9 cellular contexts compared by ENCODE assay signal in the genomic region with DNA sequence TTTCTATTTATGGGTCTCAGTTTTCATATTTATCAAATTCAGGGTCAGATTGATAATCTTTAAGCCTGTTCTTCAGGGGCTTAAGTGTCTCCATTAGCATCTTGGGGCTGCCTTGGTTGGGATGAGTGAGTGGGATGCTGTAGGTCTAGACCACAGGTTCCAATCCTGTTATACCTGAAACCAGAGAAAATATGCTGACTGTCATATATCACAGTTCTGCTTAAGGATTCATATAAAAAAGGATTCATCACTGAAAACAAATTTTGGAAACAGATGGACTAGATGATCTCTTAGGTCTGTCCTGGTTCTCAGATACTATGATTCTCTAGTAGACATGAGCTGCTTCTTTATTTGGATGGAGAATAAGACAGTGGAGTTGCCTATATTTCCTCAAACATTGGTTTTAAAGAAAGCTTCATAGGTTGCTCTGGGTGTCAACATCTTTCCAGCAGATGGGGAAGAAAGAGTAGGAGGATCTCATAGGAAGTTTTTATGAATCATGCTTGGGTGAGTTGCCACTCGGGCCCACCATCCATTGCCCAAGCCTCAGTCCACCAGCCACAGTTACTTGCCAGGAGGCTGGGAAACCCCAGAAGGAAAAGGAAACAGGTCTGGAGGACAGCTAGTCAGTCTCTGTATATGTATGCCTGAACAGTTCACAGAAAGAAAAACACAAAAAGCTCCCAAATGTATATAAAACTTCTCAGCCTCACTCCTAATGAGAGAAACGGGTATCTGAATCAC. TPM values are rescaled to one million over a fixed set of nuclear protein-coding genes. Genes with fewer than 3 reads are reported as not detected.
A peak's percentile ranks its signal among the peaks of the same experiment; 100 is the strongest.
DNase-seq lines count a peak whose midpoint lies in the region; TF ChIP-seq lines count a peak whose summit lies in the region.
"Had no signal": no experiment of that assay in that cellular context is flagged by ENCODE, and none has a peak within 500 bp of the region (broad histone marks: within the 10 kb centered on the region; RNA-seq: fewer than 3 reads in every experiment).

No MANE protein-coding gene starts in this region.

- no peak for TF ChIP-seq EP300 in tibial nerve (IDR thresholded peaks at IDR 0.05)

- H3K27me3 Mint-ChIP-seq in activated CD4-positive, alpha-beta T cell treated with anti-CD3 and anti-CD28 coated beads, Interleukin-2, amount 10 ng/mL, durations not matched to agents 7 days and 5 days: no peaks in the 10 kb centered on the region
- H3K27me3 Mint-ChIP-seq in H9 (ENCODE audit: low read depth): no peaks in the 10 kb centered on the region
- H3K27me3 Mint-ChIP-seq: activated naive CD8-positive, alpha-beta T cell had no signal

- no peak overlapping the region for H3K4me3 Mint-ChIP-seq in activated CD4-positive, alpha-beta T cell treated with anti-CD3 and anti-CD28 coated beads, Interleukin-2, amount 10 ng/mL, durations not matched to agents 7 days and 5 days
- no peak overlapping the region for H3K4me3 Mint-ChIP-seq in H9

- H4K20me1 ChIP-seq in H9 (ENCODE audit: control insufficient read depth, insufficient read depth, insufficient read length): no peaks in the 10 kb centered on the region

- no peak overlapping the region for H3K9ac ChIP-seq in H9 (ENCODE audit: extremely low read depth, insufficient read length, low read length)

- H3K27ac ChIP-seq in SJSA1: peak overlapping the region; percentile 94
- peak overlapping the region in 6 of 8 donors; percentile 66 to 80 (median 72) for H3K27ac ChIP-seq in spleen
- no peak overlapping the region for H3K27ac ChIP-seq in H9 (ENCODE audit: insufficient read length, low read depth, low read length)
- H3K27ac ChIP-seq in tibial nerve: no peak overlapping the region

- H2BK120ac ChIP-seq in H9 (ENCODE audit: low read depth, low read length, poor library complexity, severe bottlenecking): no peak overlapping the region

- no peak overlapping the region for H2BK5ac ChIP-seq in H9 (ENCODE audit: insufficient read length, low read length)

- H3K4me1 ChIP-seq in SJSA1 (replicated peaks) (peaks cover 26% of the 10 kb centered on the region), spleen (peaks cover 11 to 27% (median 19%) of the 10 kb centered on the region in 6 donors), H9 (ENCODE audit: insufficient read depth, low read length) (peaks cover 28% of the 10 kb centered on the region), tibial nerve (no peaks in the 10 kb centered on the region)

- no peak overlapping the region for H2AFZ ChIP-seq in H9 (ENCODE audit: low read length)

- no peaks in the 10 kb centered on the region for H3K79me2 ChIP-seq in H9 (ENCODE audit: insufficient read depth, low read length)

- H3K4me2 ChIP-seq in H9 (ENCODE audit: insufficient read depth, insufficient read length, low read length): no peak overlapping the region

- H3K27ac Mint-ChIP-seq in activated CD4-positive, alpha-beta T cell treated with anti-CD3 and anti-CD28 coated beads, Interleukin-2, amount 10 ng/mL, durations not matched to agents 7 days and 5 days: peak overlapping the region; percentile 79
- no peak overlapping the region; a peak in 1 of 7 replicates for H3K27ac Mint-ChIP-seq in H9

- H3K27me3 ChIP-seq in SJSA1 (replicated peaks): no peaks in the 10 kb centered on the region
- no peaks in the 10 kb centered on the region for H3K27me3 ChIP-seq in spleen (replicated peaks in 1 of 7)
- no peaks in the 10 kb centered on the region for H3K27me3 ChIP-seq in H9 (ENCODE audit: insufficient read depth, low read length)
- H3K27me3 ChIP-seq in tibial nerve: no peaks in the 10 kb centered on the region

- H3K4me3 ChIP-seq in SJSA1 (no peak overlapping the region), epithelial cell of esophagus (ENCODE audit: low read length) (no peak overlapping the region), spleen (no peak overlapping the region), tibial nerve (no peak overlapping the region)

- no peak overlapping the region for H3K14ac ChIP-seq in H9 (ENCODE audit: insufficient read depth, low read length)

- H4K8ac ChIP-seq in H9 (replicated peaks; ENCODE audit: insufficient read length, low read depth, low read length): no peak overlapping the region

- H3K9me3 ChIP-seq in SJSA1 (replicated peaks): no peaks in the 10 kb centered on the region
- H3K9me3 ChIP-seq in spleen: no peaks in the 10 kb centered on the region
- H3K9me3 ChIP-seq in H9 (ENCODE audit: control insufficient read depth, low read depth, low read length): no peaks in the 10 kb centered on the region
- no peaks in the 10 kb centered on the region for H3K9me3 ChIP-seq in tibial nerve

- H3K23me2 ChIP-seq in H9 (ENCODE audit: insufficient read length, low read depth, low read length, poor library complexity, severe bottlenecking): no peaks in the 10 kb centered on the region

- no peak overlapping the region for H2BK12ac ChIP-seq in H9 (ENCODE audit: insufficient read length, low read depth, low read length)

- peaks cover 5% of the 10 kb centered on the region for H3K9me3 Mint-ChIP-seq in activated CD4-positive, alpha-beta T cell treated with anti-CD3 and anti-CD28 coated beads, Interleukin-2, amount 10 ng/mL, durations not matched to agents 7 days and 5 days
- H3K9me3 Mint-ChIP-seq in H9: peaks cover 7 to 13% of the 10 kb centered on the region in 2 experiments; a peak in 4 of 5 replicates

- H3T11ph ChIP-seq in H9 (ENCODE audit: low read length): no peak overlapping the region

- DNase-seq in activated CD4-positive, alpha-beta T cell treated with anti-CD3 and anti-CD28 coated beads, Interleukin-2, amount 10 ng/mL, durations not matched to agents 7 days and 5 days: no peak
- DNase-seq in activated CD4-positive, alpha-beta T cell treated with anti-CD3 and anti-CD28 coated beads, Interleukin-2, amount 50 U/mL, for 4 hours: no peak
- no peak for DNase-seq in SJSA1 (ENCODE audit: low read depth in 1 of 2, low spot score in 2 of 2)
- DNase-seq in epithelial cell of esophagus (ENCODE audit: low read depth): peak; percentile 68
- no peak for DNase-seq in spleen
- DNase-seq in H9: no peak
- DNase-seq in tibial nerve (ENCODE audit: low spot score in 2 of 2): no peak
- no peak for DNase-seq in stimulated activated naive CD4-positive, alpha-beta T cell treated with Interleukin-2 at 50 U/mL for 16 hours (lab: John Stamatoyannopoulos, UW)

- 39 to 48% (median 42%) methylated on average over 2 of the region's 2 CpGs for WGBS in spleen, 5 donors
- no CpG with 5 or more reads among the region's 2 CpGs for WGBS in H9 (ENCODE audit: extremely low coverage, insufficient read length, low lambda C conversion rate)
- WGBS in tibial nerve, 2 donors: 70 to 73% methylated on average over 2 of the region's 2 CpGs

- no peak overlapping the region for H3K4ac ChIP-seq in H9 (ENCODE audit: low read depth, low read length)

- H3K56ac ChIP-seq in H9 (ENCODE audit: insufficient read length, low read depth, low read length): no peak overlapping the region

- TF ChIP-seq POLR2A in spleen (IDR thresholded peaks at IDR 0.05) (no peak), tibial nerve (IDR thresholded peaks at IDR 0.05) (no peak)

- peaks cover 22% of the 10 kb centered on the region for H3K4me1 Mint-ChIP-seq in activated CD4-positive, alpha-beta T cell treated with anti-CD3 and anti-CD28 coated beads, Interleukin-2, amount 10 ng/mL, durations not matched to agents 7 days and 5 days
- peaks cover 49 to 53% of the 10 kb centered on the region in 2 experiments for H3K4me1 Mint-ChIP-seq in H9

- POLR2A ChIA-PET in activated CD4-positive, alpha-beta T cell treated with anti-CD3 and anti-CD28 coated beads, Interleukin-2, amount 10 ng/mL, durations not matched to agents 7 days and 5 days (lab: Charles Lee): no interaction called here

- H4K91ac ChIP-seq in H9 (ENCODE audit: insufficient read length, low read depth, low read length): no peak overlapping the region

- no peak overlapping the region for H2AK5ac ChIP-seq in H9 (ENCODE audit: insufficient read length, low read length)

- no peak overlapping the region for H2BK20ac ChIP-seq in H9 (ENCODE audit: low read depth, low read length, poor library complexity, severe bottlenecking)

- TF ChIP-seq CTCF in epithelial cell of esophagus (IDR thresholded peaks at IDR 0.05; ENCODE audit: insufficient read depth, low read depth, low read length, missing control alignments) (no peak), spleen (IDR thresholded peaks at IDR 0.05 in 8 of 11, conservative IDR thresholded peaks at IDR 0.05 in 3 of 11) (no peak), H9 (conservative IDR thresholded peaks at IDR 0.05) (no peak), tibial nerve (IDR thresholded peaks at IDR 0.05) (no peak)

- CTCF ChIA-PET in activated CD4-positive, alpha-beta T cell treated with anti-CD3 and anti-CD28 coated beads, Interleukin-2, amount 10 ng/mL, durations not matched to agents 7 days and 5 days (lab: Charles Lee): interaction anchor here (0.6 to 1.4 kb wide), 3 partner anchors 186 to 229 kb away, joined by 3 to 4 read pairs (median 3); a partner anchor contains a TSS

- peaks cover 75% of the 10 kb centered on the region for H3K36me3 Mint-ChIP-seq in activated CD4-positive, alpha-beta T cell treated with anti-CD3 and anti-CD28 coated beads, Interleukin-2, amount 10 ng/mL, durations not matched to agents 7 days and 5 days (ENCODE audit: low read depth)
- peaks cover 11 to 23% (median 15%) of the 10 kb centered on the region in 3 experiments for H3K36me3 Mint-ChIP-seq in H9 (ENCODE audit: insufficient read depth in 1 of 3, low read depth in 3 of 3)

- H3K79me1 ChIP-seq in H9 (ENCODE audit: insufficient read depth, low read depth, low read length, poor library complexity, severe bottlenecking): no peaks in the 10 kb centered on the region

- H2BK15ac ChIP-seq in H9 (ENCODE audit: low read depth, low read length): no peak overlapping the region

- intact Hi-C loops in spleen (cut with DNase I; ENCODE audit: low total_unique reads): no loop called here

- no peak overlapping the region for H3K18ac ChIP-seq in H9 (ENCODE audit: insufficient read length, low read depth, low read length)

- H3K23ac ChIP-seq in H9 (ENCODE audit: insufficient read length, low read depth, low read length): no peak overlapping the region

- no peak overlapping the region for H4K5ac ChIP-seq in H9 (ENCODE audit: insufficient read length, low read depth, low read length)

- H3K36me3 ChIP-seq in SJSA1 (peaks cover 27% of the 10 kb centered on the region), spleen (peaks cover 2 to 90% (median 53%) of the 10 kb centered on the region in 6 donors), tibial nerve (peaks cover 0 to 38% (median 8%) of the 10 kb centered on the region in 3 donors)

RNA-seq across cellular contexts. Expression of a gene that starts 42.9 kb away (rescaled TPM):
- 1 to 10 TPM; 2.1 to 2.3 TPM for total RNA-seq in activated CD4-positive, alpha-beta T cell treated with anti-CD3 and anti-CD28 coated beads, Interleukin-2, amount 10 ng/mL, durations not matched to agents 7 days and 5 days
- 0.11 TPM in 1 of 2 replicates, not detected in the other for total RNA-seq in SJSA1 (2014; rRNA removed; shearing (Covaris generic))
- total RNA-seq in spleen (1 to 10 TPM; 1.3 to 4.9 (median 3.3) TPM), H9 (2021) (50.2 and 51.1 TPM in 2 replicates), tibial nerve (1 to 10 TPM in 3 of 4 donors, under 1 TPM in 1; 0.84 to 1.5 (median 1.4) TPM)
- 1 to 10 TPM in 1 of 3 donors, under 1 TPM in 2; 0.67 to 1.4 (median 0.74) TPM for polyA plus RNA-seq in spleen

Comparison
In these comparisons a context has a peak if more than half of its experiments do, and no peak if none do; other contexts are left out.
1. H3K27ac ChIP-seq: peak in SJSA1 (single experiment) and spleen (6 of 8); none in H9 (single experiment) and tibial nerve (0 of 4).